In the genomic region with DNA sequence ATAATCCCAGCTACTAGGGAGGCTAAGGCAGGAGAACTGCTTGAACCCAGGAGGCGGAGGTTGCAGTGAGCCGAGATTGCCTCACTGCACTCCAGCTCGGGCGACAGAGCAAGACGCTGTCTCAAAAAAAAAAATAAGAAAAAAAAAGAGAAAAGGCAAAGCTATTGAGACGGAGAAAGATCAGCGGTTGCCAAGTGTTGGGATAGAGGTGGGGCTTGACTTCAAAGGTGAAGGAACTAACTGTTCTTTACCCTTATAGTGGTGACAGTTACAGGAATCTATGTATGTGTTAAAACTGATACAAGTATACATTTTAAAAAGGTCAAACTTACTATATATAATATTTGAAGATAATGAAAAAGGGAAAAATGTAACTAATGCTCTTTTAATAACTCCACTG, we compare ENCODE assay signal across 1 cellular context.
TF ChIP-seq lines count a peak whose summit lies in the region.

No MANE protein-coding gene starts in this region.

TF ChIP-seq in HepG2, 621 proteins besides CTCF, POLR2A, EP300 and RAD21:
- TF ChIP-seq, protein P1, sequence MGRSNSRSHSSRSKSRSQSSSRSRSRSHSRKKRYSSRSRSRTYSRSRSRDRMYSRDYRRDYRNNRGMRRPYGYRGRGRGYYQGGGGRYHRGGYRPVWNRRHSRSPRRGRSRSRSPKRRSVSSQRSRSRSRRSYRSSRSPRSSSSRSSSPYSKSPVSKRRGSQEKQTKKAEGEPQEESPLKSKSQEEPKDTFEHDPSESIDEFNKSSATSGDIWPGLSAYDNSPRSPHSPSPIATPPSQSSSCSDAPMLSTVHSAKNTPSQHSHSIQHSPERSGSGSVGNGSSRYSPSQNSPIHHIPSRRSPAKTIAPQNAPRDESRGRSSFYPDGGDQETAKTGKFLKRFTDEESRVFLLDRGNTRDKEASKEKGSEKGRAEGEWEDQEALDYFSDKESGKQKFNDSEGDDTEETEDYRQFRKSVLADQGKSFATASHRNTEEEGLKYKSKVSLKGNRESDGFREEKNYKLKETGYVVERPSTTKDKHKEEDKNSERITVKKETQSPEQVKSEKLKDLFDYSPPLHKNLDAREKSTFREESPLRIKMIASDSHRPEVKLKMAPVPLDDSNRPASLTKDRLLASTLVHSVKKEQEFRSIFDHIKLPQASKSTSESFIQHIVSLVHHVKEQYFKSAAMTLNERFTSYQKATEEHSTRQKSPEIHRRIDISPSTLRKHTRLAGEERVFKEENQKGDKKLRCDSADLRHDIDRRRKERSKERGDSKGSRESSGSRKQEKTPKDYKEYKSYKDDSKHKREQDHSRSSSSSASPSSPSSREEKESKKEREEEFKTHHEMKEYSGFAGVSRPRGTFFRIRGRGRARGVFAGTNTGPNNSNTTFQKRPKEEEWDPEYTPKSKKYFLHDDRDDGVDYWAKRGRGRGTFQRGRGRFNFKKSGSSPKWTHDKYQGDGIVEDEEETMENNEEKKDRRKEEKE (IDR thresholded peaks at IDR 0.05): no peak
- TF ChIP-seq TBX2 (CRISPR knock-in tag; IDR thresholded peaks at IDR 0.05; ENCODE audit: borderline replicate concordance): no peak
- no peak for TF ChIP-seq ZNF782 (CRISPR knock-in tag; IDR thresholded peaks at IDR 0.05; ENCODE audit: borderline replicate concordance)
- no peak for TF ChIP-seq TRIM24 (CRISPR knock-in tag; IDR thresholded peaks at IDR 0.05)
- no peak for TF ChIP-seq ZNF264 (CRISPR knock-in tag; IDR thresholded peaks at IDR 0.05)
- TF ChIP-seq, protein P2, sequence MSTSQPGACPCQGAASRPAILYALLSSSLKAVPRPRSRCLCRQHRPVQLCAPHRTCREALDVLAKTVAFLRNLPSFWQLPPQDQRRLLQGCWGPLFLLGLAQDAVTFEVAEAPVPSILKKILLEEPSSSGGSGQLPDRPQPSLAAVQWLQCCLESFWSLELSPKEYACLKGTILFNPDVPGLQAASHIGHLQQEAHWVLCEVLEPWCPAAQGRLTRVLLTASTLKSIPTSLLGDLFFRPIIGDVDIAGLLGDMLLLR (CRISPR knock-in tag; IDR thresholded peaks at IDR 0.05): no peak
- TF ChIP-seq FOSL2 (CRISPR knock-in tag; IDR thresholded peaks at IDR 0.05): no peak
- no peak for TF ChIP-seq IKZF1 (IDR thresholded peaks at IDR 0.05)
- TF ChIP-seq ZNF598 (CRISPR knock-in tag; IDR thresholded peaks at IDR 0.05; ENCODE audit: borderline replicate concordance): no peak
- TF ChIP-seq SIN3A (IDR thresholded peaks at IDR 0.05; ENCODE audit: borderline replicate concordance, low read depth, low read length): no peak
- TF ChIP-seq, protein P3, sequence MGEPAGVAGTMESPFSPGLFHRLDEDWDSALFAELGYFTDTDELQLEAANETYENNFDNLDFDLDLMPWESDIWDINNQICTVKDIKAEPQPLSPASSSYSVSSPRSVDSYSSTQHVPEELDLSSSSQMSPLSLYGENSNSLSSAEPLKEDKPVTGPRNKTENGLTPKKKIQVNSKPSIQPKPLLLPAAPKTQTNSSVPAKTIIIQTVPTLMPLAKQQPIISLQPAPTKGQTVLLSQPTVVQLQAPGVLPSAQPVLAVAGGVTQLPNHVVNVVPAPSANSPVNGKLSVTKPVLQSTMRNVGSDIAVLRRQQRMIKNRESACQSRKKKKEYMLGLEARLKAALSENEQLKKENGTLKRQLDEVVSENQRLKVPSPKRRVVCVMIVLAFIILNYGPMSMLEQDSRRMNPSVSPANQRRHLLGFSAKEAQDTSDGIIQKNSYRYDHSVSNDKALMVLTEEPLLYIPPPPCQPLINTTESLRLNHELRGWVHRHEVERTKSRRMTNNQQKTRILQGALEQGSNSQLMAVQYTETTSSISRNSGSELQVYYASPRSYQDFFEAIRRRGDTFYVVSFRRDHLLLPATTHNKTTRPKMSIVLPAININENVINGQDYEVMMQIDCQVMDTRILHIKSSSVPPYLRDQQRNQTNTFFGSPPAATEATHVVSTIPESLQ (CRISPR knock-in tag; conservative IDR thresholded peaks at IDR 0.05): no peak
- no peak for TF ChIP-seq TSC22D2 (CRISPR knock-in tag; IDR thresholded peaks at IDR 0.05; ENCODE audit: borderline replicate concordance)
- no peak for TF ChIP-seq KAT8 (CRISPR knock-in tag; IDR thresholded peaks at IDR 0.05)
- no peak for TF ChIP-seq ZNF747 (CRISPR knock-in tag; IDR thresholded peaks at IDR 0.05; ENCODE audit: borderline replicate concordance)
